9 cellular contexts compared by ENCODE assay signal in the genomic region with DNA sequence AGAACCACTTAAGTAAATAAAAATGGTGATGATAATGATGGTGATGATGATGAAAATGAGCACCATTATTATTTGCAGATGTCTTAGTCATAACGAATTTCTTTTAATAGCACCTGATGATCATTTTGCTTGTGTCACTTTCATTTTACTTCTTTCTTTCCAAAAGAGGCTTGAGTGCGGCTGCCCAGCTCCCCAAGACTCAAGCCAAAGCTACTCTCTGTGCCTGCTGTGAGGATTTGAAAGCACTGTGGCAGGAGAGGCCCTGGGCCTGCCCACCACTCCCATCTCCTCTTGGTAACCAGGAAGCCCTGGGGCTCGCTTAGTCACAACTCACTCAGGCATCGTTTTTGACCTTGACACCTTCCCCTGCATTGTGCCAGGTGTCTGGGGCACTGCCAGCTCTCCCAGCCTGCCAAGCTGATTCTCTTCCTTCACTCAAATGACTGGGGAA. TPM values are rescaled to one million over a fixed set of nuclear protein-coding genes. Genes with fewer than 3 reads are reported as not detected.
DNase-seq lines count a peak whose midpoint lies in the region; ATAC-seq lines count a peak whose summit lies in the region.
"Had no signal": no experiment of that assay in that cellular context is flagged by ENCODE, and none has a peak within 500 bp of the region (broad histone marks: within the 10 kb centered on the region; RNA-seq: fewer than 3 reads in every experiment).

No MANE protein-coding gene starts in this region.

- peak overlapping the region in 9 of 11 experiments; percentile 30 to 68 (median 52); a peak in 17 of 22 replicates for H3K4me2 ChIP-seq in BLaER1 treated with 17β-estradiol and CSF1 and Interleukin-3, amounts not matched to agents 10 nM and 100 nM

- DNase-seq in NCI-H774 (lab: John Stamatoyannopoulos, UW) (peak; percentile 75), left cardiac atrium (peak; percentile 64), NCI-H187 (lab: John Stamatoyannopoulos, UW) (no peak)
- no peak for DNase-seq in CD8-positive, alpha-beta memory T cell
- no peak for DNase-seq in NK-92 treated with Interleukin-12 subunit alpha and Interleukin-12 subunit beta, amount 100 ng/mL, for 24 hours (lab: John Stamatoyannopoulos, UW)
- DNase-seq: CD4-positive, CD25-positive, alpha-beta regulatory T cell had no signal

- no peaks in the 10 kb centered on the region; a peak in 1 of 22 replicates for H3K9me3 ChIP-seq in BLaER1 treated with 17β-estradiol and CSF1 and Interleukin-3, amounts not matched to agents 10 nM and 100 nM (replicated peaks in 1 of 11)
- no peaks in the 10 kb centered on the region for H3K9me3 ChIP-seq in CD8-positive, alpha-beta memory T cell (ENCODE audit: low read length)

- H3K9me3 Mint-ChIP-seq in stimulated activated memory B cell treated with anti-CD40 and anti-IgM and Interleukin-4, amounts not matched to agents 10 μg/mL and 1 μg/mL and 100 μg/mL, for 72 hours, result peaks cover 5% of the 10 kb centered on the region
- no peaks in the 10 kb centered on the region for H3K9me3 Mint-ChIP-seq in CD8-positive, alpha-beta memory T cell
- H3K9me3 Mint-ChIP-seq: CD4-positive, CD25-positive, alpha-beta regulatory T cell had no signal

- H3K27ac Mint-ChIP-seq in stimulated activated memory B cell treated with anti-CD40 and anti-IgM and Interleukin-4, amounts not matched to agents 10 μg/mL and 1 μg/mL and 100 μg/mL, for 72 hours, result no peak overlapping the region
- peak overlapping the region in 1 of 8 donors; percentile 73 for H3K27ac Mint-ChIP-seq in CD8-positive, alpha-beta memory T cell
- H3K27ac Mint-ChIP-seq: CD4-positive, CD25-positive, alpha-beta regulatory T cell had no signal

- no peak overlapping the region for H3K4me3 ChIP-seq in BLaER1 treated with 17β-estradiol and CSF1 and Interleukin-3, amounts not matched to agents 10 nM and 100 nM
- no peak overlapping the region for H3K4me3 ChIP-seq in CD8-positive, alpha-beta memory T cell (ENCODE audit: low read length)

- intact Hi-C loops in left cardiac atrium (cut with DNase I), result loop anchor here (5.0 to 10.0 kb wide), 2 partner anchors 32 to 55 kb away; no protein-coding TSS in a partner anchor

- H3K27ac ChIP-seq in BLaER1 treated with 17β-estradiol and CSF1 and Interleukin-3, amounts not matched to agents 10 nM and 100 nM, result no peak overlapping the region
- H3K27ac ChIP-seq in CD8-positive, alpha-beta memory T cell (ENCODE audit: low read depth, low read length), result no peak overlapping the region

- H3K27me3 Mint-ChIP-seq in stimulated activated memory B cell treated with anti-CD40 and anti-IgM and Interleukin-4, amounts not matched to agents 10 μg/mL and 1 μg/mL and 100 μg/mL, for 72 hours, result peaks cover 6% of the 10 kb centered on the region
- H3K27me3 Mint-ChIP-seq in CD8-positive, alpha-beta memory T cell, result peaks cover 3 to 13% of the 10 kb centered on the region in 2 donors

- no peak overlapping the region for H3K9ac ChIP-seq in BLaER1 treated with 17β-estradiol and CSF1 and Interleukin-3, amounts not matched to agents 10 nM and 100 nM

- no peak overlapping the region for H3K4me3 Mint-ChIP-seq in stimulated activated memory B cell treated with anti-CD40 and anti-IgM and Interleukin-4, amounts not matched to agents 10 μg/mL and 1 μg/mL and 100 μg/mL, for 72 hours
- H3K4me3 Mint-ChIP-seq in CD8-positive, alpha-beta memory T cell, result no peak overlapping the region
- H3K4me3 Mint-ChIP-seq: CD4-positive, CD25-positive, alpha-beta regulatory T cell had no signal

- H3K4me1 Mint-ChIP-seq in stimulated activated memory B cell treated with anti-CD40 and anti-IgM and Interleukin-4, amounts not matched to agents 10 μg/mL and 1 μg/mL and 100 μg/mL, for 72 hours, result no peaks in the 10 kb centered on the region
- no peaks in the 10 kb centered on the region for H3K4me1 Mint-ChIP-seq in CD8-positive, alpha-beta memory T cell

- H3K36me3 Mint-ChIP-seq in stimulated activated memory B cell treated with anti-CD40 and anti-IgM and Interleukin-4, amounts not matched to agents 10 μg/mL and 1 μg/mL and 100 μg/mL, for 72 hours, result no peaks in the 10 kb centered on the region
- peaks cover 0 to 3% (median 0%) of the 10 kb centered on the region in 3 donors for H3K36me3 Mint-ChIP-seq in CD8-positive, alpha-beta memory T cell
- H3K36me3 Mint-ChIP-seq: CD4-positive, CD25-positive, alpha-beta regulatory T cell had no signal

- 0 out of 22 replicates have a peak, but pooled peaks cover 0 to 4% (median 0%) of the 10 kb centered on the region in 11 experiments for H3K27me3 ChIP-seq in BLaER1 treated with 17β-estradiol and CSF1 and Interleukin-3, amounts not matched to agents 10 nM and 100 nM
- H3K27me3 ChIP-seq in CD8-positive, alpha-beta memory T cell (ENCODE audit: insufficient read depth, low read length, poor library complexity, severe bottlenecking), result no peaks in the 10 kb centered on the region

- H4K20me1 ChIP-seq in BLaER1 treated with 17β-estradiol and CSF1 and Interleukin-3, amounts not matched to agents 10 nM and 100 nM, result no peaks in the 10 kb centered on the region; a peak in 1 of 22 replicates

- ATAC-seq in HG02759 (IDR thresholded peaks at IDR 0.05; ENCODE audit: unreplicated experiment) (peak; percentile 50), left cardiac atrium (peak; percentile 53 to 72)
- ATAC-seq in stimulated activated memory B cell treated with anti-CD40 and anti-IgM and Interleukin-4, amounts not matched to agents 10 μg/mL and 1 μg/mL and 100 μg/mL, for 72 hours, result no peak

- H3K4me1 ChIP-seq in BLaER1 treated with 17β-estradiol and CSF1 and Interleukin-3, amounts not matched to agents 10 nM and 100 nM, result peaks cover 12 to 24% (median 19%) of the 10 kb centered on the region in 10 experiments
- H3K4me1 ChIP-seq in CD8-positive, alpha-beta memory T cell (ENCODE audit: insufficient read depth, low read length), result no peaks in the 10 kb centered on the region

- POLR2A ChIA-PET in CD8-positive, alpha-beta memory T cell (lab: Charles Lee), result no interaction called here

- no peaks in the 10 kb centered on the region for H3K36me3 ChIP-seq in BLaER1 treated with 17β-estradiol and CSF1 and Interleukin-3, amounts not matched to agents 10 nM and 100 nM
- no peaks in the 10 kb centered on the region for H3K36me3 ChIP-seq in CD8-positive, alpha-beta memory T cell (ENCODE audit: insufficient read depth, low read length)

- CTCF ChIA-PET in CD8-positive, alpha-beta memory T cell (lab: Charles Lee), result no interaction called here

RNA-seq across cellular contexts. Expression of a gene that starts 41.2 kb away (rescaled TPM):
- total RNA-seq in left cardiac atrium, result 1,000 to 10,000 TPM; 1,877 to 1,963 TPM
- 1,000 to 10,000 TPM; 3,637 to 3,698 TPM for total RNA-seq in CD8-positive, alpha-beta memory T cell
- polyA plus RNA-seq in CD8-positive, alpha-beta memory T cell, result 3,268 TPM

Comparison
In these comparisons a context has a peak if more than half of its experiments do, and no peak if none do; other contexts are left out.
1. DNase-seq: peak in NCI-H774 (single experiment) and left cardiac atrium (single experiment); none in NCI-H187 (0 of 2), CD8-positive, alpha-beta memory T cell (0 of 5) and NK-92 treated with Interleukin-12 subunit alpha and Interleukin-12 subunit beta, amount 100 ng/mL, for 24 hours (single experiment).